Comparison of ENCODE assay signal across 17 cellular contexts in genomic region chr14:92253381-92253894, GRCh38.
DNase-seq lines count a peak whose midpoint lies in the region; ATAC-seq and TF ChIP-seq lines count a peak whose summit lies in the region.
"Had no signal": no experiment of that assay in that cellular context is flagged by ENCODE, and none has a peak within 500 bp of the region (broad histone marks: within the 10 kb centered on the region; RNA-seq: fewer than 3 reads in every experiment).

No MANE protein-coding gene starts in this region.

- H3K4me3 ChIP-seq in GM23338 (no peak overlapping the region), RWPE2 (ENCODE audit: severe bottlenecking) (no peak overlapping the region)
- H3K4me3 ChIP-seq: lung, SJCRH30 had no signal

- peaks cover 41% of the 10 kb centered on the region for H3K27me3 ChIP-seq in GM23338 (ENCODE audit: insufficient read depth)
- peaks cover 57% of the 10 kb centered on the region for H3K27me3 ChIP-seq in RWPE2 (ENCODE audit: insufficient read depth, poor library complexity, severe bottlenecking)
- H3K27me3 ChIP-seq: SJCRH30 had no signal

- peak overlapping the region; percentile 43; the same call in 2 of the 3 replicates for H3K4me3 Mint-ChIP-seq in GM23338
- H3K4me3 Mint-ChIP-seq: activated naive CD8-positive, alpha-beta T cell had no signal

- H3K27ac ChIP-seq in 22Rv1, result no peak overlapping the region
- H3K27ac ChIP-seq in GM23338 (ENCODE audit: low read depth), result no peak overlapping the region
- no peak overlapping the region for H3K27ac ChIP-seq in RWPE2 (ENCODE audit: poor library complexity, severe bottlenecking)
- H3K27ac ChIP-seq: SJCRH30 had no signal

- ATAC-seq in GM23338 (peak; percentile 83), RWPE2 (ENCODE audit: low read depth) (peak; percentile 53; the same call in 2 of the 3 replicates), HG03045 (IDR thresholded peaks at IDR 0.05; ENCODE audit: unreplicated experiment) (no peak)
- ATAC-seq: right cardiac atrium had no signal

- peak overlapping the region; percentile 22 for H3K4me2 ChIP-seq in GM23338

- 0 out of 2 replicates have a peak overlapping the region, but pooled peaks have one; percentile 8 for H2AFZ ChIP-seq in GM23338

- no peaks in the 10 kb centered on the region for H3K36me3 Mint-ChIP-seq in GM23338 (ENCODE audit: low read depth)

- no peaks in the 10 kb centered on the region for H3K36me3 ChIP-seq in GM23338 (ENCODE audit: insufficient read depth)
- H3K36me3 ChIP-seq in RWPE2 (ENCODE audit: low read depth), result no peaks in the 10 kb centered on the region
- H3K36me3 ChIP-seq: SJCRH30 had no signal

- no peaks in the 10 kb centered on the region; the same call in 1 of the 2 replicates for H3F3A ChIP-seq in GM23338 (replicated peaks; ENCODE audit: low read depth)

- peaks cover 3% of the 10 kb centered on the region; the same call in 1 of the 3 replicates for H3K9me3 Mint-ChIP-seq in GM23338

- H3K4me1 ChIP-seq in GM23338 (ENCODE audit: insufficient read depth), result peaks cover 18% of the 10 kb centered on the region; the same call in 1 of the 2 replicates
- H3K4me1 ChIP-seq in RWPE2 (ENCODE audit: insufficient read depth, poor library complexity, severe bottlenecking), result no peaks in the 10 kb centered on the region
- H3K4me1 ChIP-seq: SJCRH30 had no signal

- H3K9me2 ChIP-seq in GM23338 (ENCODE audit: insufficient read depth), result no peaks in the 10 kb centered on the region

- no peaks in the 10 kb centered on the region for H3K79me2 ChIP-seq in GM23338 (replicated peaks; ENCODE audit: insufficient read depth)

- DNase-seq in GM23338 (ENCODE audit: low spot score) (peak; percentile 72), RWPE2 (ENCODE audit: low spot score) (no peak), iPS-NIHi11 (ENCODE audit: low spot score) (peak; percentile 73), KG1 (lab: John Stamatoyannopoulos, UW) (no peak), NCI-H187 (lab: John Stamatoyannopoulos, UW) (no peak)
- no peak for DNase-seq in stimulated activated CD8-positive, alpha-beta memory T cell treated with anti-CD3 and anti-CD28 coated beads, Interleukin-4, amount 100 ng/mL, for 48 hours
- DNase-seq: activated CD4-positive, alpha-beta T cell treated with anti-CD3 and anti-CD28 coated beads for 48 hours; activated T-cell treated with anti-CD3 and anti-CD28 coated beads for 4 hours; effector CD4-positive, alpha-beta T cell; NCI-H2029; right cardiac atrium; SJCRH30; T1000 had no signal

- peaks cover 34% of the 10 kb centered on the region for H3K4me1 Mint-ChIP-seq in GM23338

- H3K27me3 Mint-ChIP-seq in GM23338 (ENCODE audit: insufficient read depth, low read depth, poor library complexity), result peaks cover 29% of the 10 kb centered on the region

- H3K9me3 ChIP-seq in RWPE2 (ENCODE audit: severe bottlenecking), result no peaks in the 10 kb centered on the region
- H3K9me3 ChIP-seq: SJCRH30 had no signal

- no peaks in the 10 kb centered on the region for H4K20me1 ChIP-seq in GM23338 (replicated peaks; ENCODE audit: insufficient read depth)

- TF ChIP-seq CTCF in 22Rv1 (IDR thresholded peaks at IDR 0.05), result peak; percentile 9; the same call in 1 of the 2 replicates
- TF ChIP-seq CTCF in GM23338 (conservative IDR thresholded peaks at IDR 0.05; ENCODE audit: low read depth in 2 of 2), result peak; percentile 12 to 55; a peak in 2 of 4 replicates
- no peak for TF ChIP-seq CTCF in RWPE2 (IDR thresholded peaks at IDR 0.05; ENCODE audit: poor library complexity, severe bottlenecking)

- H3K27ac Mint-ChIP-seq in GM23338, result no peak overlapping the region
- H3K27ac Mint-ChIP-seq: activated naive CD8-positive, alpha-beta T cell had no signal

TF ChIP-seq in GM23338, 12 proteins besides CTCF, POLR2A, EP300 and RAD21 (continues in another document):
- TF ChIP-seq POLR2AphosphoS5 (IDR thresholded peaks at IDR 0.05; ENCODE audit: low read depth) (no peak), ZNF114 (CRISPR knock-in tag; IDR thresholded peaks at IDR 0.05) (no peak), NANOG (IDR thresholded peaks at IDR 0.05; ENCODE audit: borderline replicate concordance) (no peak), JUNB (IDR thresholded peaks at IDR 0.05; ENCODE audit: unreplicated experiment) (no peak), STAT1 (IDR thresholded peaks at IDR 0.05; ENCODE audit: unreplicated experiment) (no peak), ZNF331 (CRISPR knock-in tag; IDR thresholded peaks at IDR 0.05; ENCODE audit: low read depth) (no peak), CREB1 (CRISPR knock-in tag; IDR thresholded peaks at IDR 0.05; ENCODE audit: low read depth) (no peak), EZH2phosphoT487 (IDR thresholded peaks at IDR 0.05; ENCODE audit: unreplicated experiment) (no peak), EZH2 (IDR thresholded peaks at IDR 0.05; ENCODE audit: low read depth, unreplicated experiment) (no peak)
- TF ChIP-seq, protein P1, sequence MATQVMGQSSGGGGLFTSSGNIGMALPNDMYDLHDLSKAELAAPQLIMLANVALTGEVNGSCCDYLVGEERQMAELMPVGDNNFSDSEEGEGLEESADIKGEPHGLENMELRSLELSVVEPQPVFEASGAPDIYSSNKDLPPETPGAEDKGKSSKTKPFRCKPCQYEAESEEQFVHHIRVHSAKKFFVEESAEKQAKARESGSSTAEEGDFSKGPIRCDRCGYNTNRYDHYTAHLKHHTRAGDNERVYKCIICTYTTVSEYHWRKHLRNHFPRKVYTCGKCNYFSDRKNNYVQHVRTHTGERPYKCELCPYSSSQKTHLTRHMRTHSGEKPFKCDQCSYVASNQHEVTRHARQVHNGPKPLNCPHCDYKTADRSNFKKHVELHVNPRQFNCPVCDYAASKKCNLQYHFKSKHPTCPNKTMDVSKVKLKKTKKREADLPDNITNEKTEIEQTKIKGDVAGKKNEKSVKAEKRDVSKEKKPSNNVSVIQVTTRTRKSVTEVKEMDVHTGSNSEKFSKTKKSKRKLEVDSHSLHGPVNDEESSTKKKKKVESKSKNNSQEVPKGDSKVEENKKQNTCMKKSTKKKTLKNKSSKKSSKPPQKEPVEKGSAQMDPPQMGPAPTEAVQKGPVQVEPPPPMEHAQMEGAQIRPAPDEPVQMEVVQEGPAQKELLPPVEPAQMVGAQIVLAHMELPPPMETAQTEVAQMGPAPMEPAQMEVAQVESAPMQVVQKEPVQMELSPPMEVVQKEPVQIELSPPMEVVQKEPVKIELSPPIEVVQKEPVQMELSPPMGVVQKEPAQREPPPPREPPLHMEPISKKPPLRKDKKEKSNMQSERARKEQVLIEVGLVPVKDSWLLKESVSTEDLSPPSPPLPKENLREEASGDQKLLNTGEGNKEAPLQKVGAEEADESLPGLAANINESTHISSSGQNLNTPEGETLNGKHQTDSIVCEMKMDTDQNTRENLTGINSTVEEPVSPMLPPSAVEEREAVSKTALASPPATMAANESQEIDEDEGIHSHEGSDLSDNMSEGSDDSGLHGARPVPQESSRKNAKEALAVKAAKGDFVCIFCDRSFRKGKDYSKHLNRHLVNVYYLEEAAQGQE (IDR thresholded peaks at IDR 0.05; ENCODE audit: unreplicated experiment), result no peak
- TF ChIP-seq, protein P2, sequence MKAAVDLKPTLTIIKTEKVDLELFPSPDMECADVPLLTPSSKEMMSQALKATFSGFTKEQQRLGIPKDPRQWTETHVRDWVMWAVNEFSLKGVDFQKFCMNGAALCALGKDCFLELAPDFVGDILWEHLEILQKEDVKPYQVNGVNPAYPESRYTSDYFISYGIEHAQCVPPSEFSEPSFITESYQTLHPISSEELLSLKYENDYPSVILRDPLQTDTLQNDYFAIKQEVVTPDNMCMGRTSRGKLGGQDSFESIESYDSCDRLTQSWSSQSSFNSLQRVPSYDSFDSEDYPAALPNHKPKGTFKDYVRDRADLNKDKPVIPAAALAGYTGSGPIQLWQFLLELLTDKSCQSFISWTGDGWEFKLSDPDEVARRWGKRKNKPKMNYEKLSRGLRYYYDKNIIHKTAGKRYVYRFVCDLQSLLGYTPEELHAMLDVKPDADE (IDR thresholded peaks at IDR 0.05), result no peak

Comparison
In these comparisons a context has a peak if more than half of its experiments do, and no peak if none do; other contexts are left out.
1. DNase-seq: peak in GM23338 (single experiment) and iPS-NIHi11 (single experiment); none in RWPE2 (single experiment), KG1 (single experiment), NCI-H187 (0 of 2) and stimulated activated CD8-positive, alpha-beta memory T cell treated with anti-CD3 and anti-CD28 coated beads, Interleukin-4, amount 100 ng/mL, for 48 hours (single experiment).